In genomic region chr6:163335056-163335455, GRCh38 we compare ENCODE assay signal across 20 cellular contexts.
DNase-seq lines count a peak whose midpoint lies in the region; ATAC-seq and TF ChIP-seq lines count a peak whose summit lies in the region.
"Had no signal": no experiment of that assay in that cellular context is flagged by ENCODE, and none has a peak within 500 bp of the region (broad histone marks: within the 10 kb centered on the region; RNA-seq: fewer than 3 reads in every experiment).

No MANE protein-coding gene starts in this region.

- in situ Hi-C loops in brain microvascular endothelial cell (cut with HindIII; ENCODE audit: low pct_ligation_motif_present, low sequenced_read_pairs) = no loop called here

- H3K9me3 Mint-ChIP-seq in neural progenitor cell = no peaks in the 10 kb centered on the region
- H3K9me3 Mint-ChIP-seq: CD8-positive, alpha-beta memory T cell; stimulated activated naive CD8-positive, alpha-beta T cell treated with anti-CD3 and anti-CD28 coated beads, Interleukin-15, Interleukin-2, amounts not matched to agents 100 ng/mL and 50 ng/mL, for 24 hours had no signal

- H4K20me1 ChIP-seq in neural progenitor cell (ENCODE audit: low read depth) = no peaks in the 10 kb centered on the region

- no peak overlapping the region for H2AFZ ChIP-seq in neural progenitor cell (replicated peaks)

- intact Hi-C loops in thyroid gland (cut with DNase I) = no loop called here

- peak overlapping the region; percentile 83 for H3K27ac Mint-ChIP-seq in neural progenitor cell
- H3K27ac Mint-ChIP-seq: CD8-positive, alpha-beta memory T cell; stimulated activated naive CD8-positive, alpha-beta T cell treated with anti-CD3 and anti-CD28 coated beads, Interleukin-15, Interleukin-2, amounts not matched to agents 100 ng/mL and 50 ng/mL, for 24 hours had no signal

- no peaks in the 10 kb centered on the region for H3K27me3 ChIP-seq in brain microvascular endothelial cell (replicated peaks)
- H3K27me3 ChIP-seq in gastroesophageal sphincter = no peaks in the 10 kb centered on the region
- H3K27me3 ChIP-seq in neural progenitor cell = no peaks in the 10 kb centered on the region
- no peaks in the 10 kb centered on the region for H3K27me3 ChIP-seq in thyroid gland
- H3K27me3 ChIP-seq: ovary had no signal

- no peak overlapping the region for H3K4me2 ChIP-seq in neural progenitor cell

- TF ChIP-seq CTCF in brain microvascular endothelial cell (IDR thresholded peaks at IDR 0.05; ENCODE audit: low read depth, low read length, missing control alignments) (no peak), gastroesophageal sphincter (IDR thresholded peaks at IDR 0.05) (no peak), neural progenitor cell (IDR thresholded peaks at IDR 0.05) (no peak), thyroid gland (IDR thresholded peaks at IDR 0.05) (no peak)

- H3K27ac ChIP-seq in brain microvascular endothelial cell = peak overlapping the region; percentile 46
- H3K27ac ChIP-seq in gastroesophageal sphincter = peak overlapping the region in 3 of 4 donors; percentile 61 to 69 (median 63)
- no peak overlapping the region for H3K27ac ChIP-seq in neural progenitor cell
- H3K27ac ChIP-seq in thyroid gland = peak overlapping the region in 2 of 3 donors; percentile 53 to 59
- H3K27ac ChIP-seq: ovary had no signal

- no peak for TF ChIP-seq EP300 in gastroesophageal sphincter (IDR thresholded peaks at IDR 0.05)

- no peak for ATAC-seq in gastroesophageal sphincter
- ATAC-seq: PC-3 had no signal

- peaks cover 4% of the 10 kb centered on the region for H3K27me3 Mint-ChIP-seq in neural progenitor cell (ENCODE audit: insufficient read depth, low read depth)

- H3K4me3 ChIP-seq in brain microvascular endothelial cell (ENCODE audit: low read depth, low read length) = no peak overlapping the region
- H3K4me3 ChIP-seq in gastroesophageal sphincter = no peak overlapping the region
- H3K4me3 ChIP-seq in neural progenitor cell = no peak overlapping the region
- no peak overlapping the region for H3K4me3 ChIP-seq in thyroid gland (replicated peaks in 1 of 3)
- H3K4me3 ChIP-seq: ovary had no signal

- TF ChIP-seq POLR2A in gastroesophageal sphincter (IDR thresholded peaks at IDR 0.05) (no peak), thyroid gland (IDR thresholded peaks at IDR 0.05) (no peak)

- H3K36me3 ChIP-seq in brain microvascular endothelial cell (replicated peaks) (no peaks in the 10 kb centered on the region), gastroesophageal sphincter (no peaks in the 10 kb centered on the region), neural progenitor cell (no peaks in the 10 kb centered on the region), thyroid gland (no peaks in the 10 kb centered on the region)
- H3K36me3 ChIP-seq: ovary had no signal

- H3K4me1 ChIP-seq in gastroesophageal sphincter = peaks cover 0 to 30% (median 6%) of the 10 kb centered on the region in 3 donors
- peaks cover 18% of the 10 kb centered on the region for H3K4me1 ChIP-seq in neural progenitor cell
- peaks cover 0 to 11% of the 10 kb centered on the region in 2 donors for H3K4me1 ChIP-seq in thyroid gland

- WGBS in gastroesophageal sphincter (ENCODE audit: low coverage in 1 of 2), 2 donors = 91% methylated on average over 6 of the region's 7 CpGs; no CpG with 5 or more reads in 1 of the 2 donors
- WGBS in thyroid gland, 2 donors = 88% methylated on average over 7 of the region's 7 CpGs

- H3K4me1 Mint-ChIP-seq in neural progenitor cell = peaks cover 53% of the 10 kb centered on the region
- H3K4me1 Mint-ChIP-seq: CD8-positive, alpha-beta memory T cell had no signal

- peaks cover 2% of the 10 kb centered on the region for H3K36me3 Mint-ChIP-seq in neural progenitor cell
- H3K36me3 Mint-ChIP-seq: CD8-positive, alpha-beta memory T cell had no signal

- no peak overlapping the region for H3K4me3 Mint-ChIP-seq in neural progenitor cell
- H3K4me3 Mint-ChIP-seq: CD8-positive, alpha-beta memory T cell; stimulated activated naive CD8-positive, alpha-beta T cell treated with anti-CD3 and anti-CD28 coated beads, Interleukin-15, Interleukin-2, amounts not matched to agents 100 ng/mL and 50 ng/mL, for 24 hours had no signal

- no peak overlapping the region for H3K9ac ChIP-seq in neural progenitor cell

- DNase-seq in brain microvascular endothelial cell = no peak
- DNase-seq in neural progenitor cell (ENCODE audit: low spot score) = no peak
- no peak for DNase-seq in thyroid gland
- DNase-seq in activated T-cell treated with anti-CD3 and anti-CD28 coated beads for 4 hours = no peak
- DNase-seq in dedifferentiated amniotic fluid mesenchymal stem cell (ENCODE audit: extremely low spot score) = no peak
- no peak for DNase-seq in central memory CD4-positive, alpha-beta T cell
- no peak for DNase-seq in T-helper 9 cell
- DNase-seq: activated CD4-positive, alpha-beta T cell treated with anti-CD3 and anti-CD28 coated beads, Interleukin-2, amount 50 U/mL, for 1 hour; activated CD8-positive, alpha-beta memory T cell treated with anti-CD3 and anti-CD28 coated beads, Interleukin-2, amount 50 U/mL, for 48 hours; activated gamma-delta T cell treated with Interleukin-2 at 50 U/mL for 16 hours; CD8-positive, alpha-beta memory T cell; DND-41; HCEC 1CT; NCI-H146; NCI-H774; PC-3; stimulated activated CD4-positive, alpha-beta T cell treated with anti-CD3 and anti-CD28 coated beads, Interleukin-2, amount 100 ng/mL, for 48 hours had no signal

- no peaks in the 10 kb centered on the region for H3K79me2 ChIP-seq in neural progenitor cell (ENCODE audit: low read depth)

- no peaks in the 10 kb centered on the region for H3K9me3 ChIP-seq in gastroesophageal sphincter
- no peaks in the 10 kb centered on the region for H3K9me3 ChIP-seq in neural progenitor cell (ENCODE audit: low read depth)
- H3K9me3 ChIP-seq in thyroid gland = no peaks in the 10 kb centered on the region
- H3K9me3 ChIP-seq: ovary had no signal

- peaks cover 6% of the 10 kb centered on the region for H3F3A ChIP-seq in neural progenitor cell (ENCODE audit: low read depth)
